ENCODE assay signal across 16 cellular contexts in the genomic region with DNA sequence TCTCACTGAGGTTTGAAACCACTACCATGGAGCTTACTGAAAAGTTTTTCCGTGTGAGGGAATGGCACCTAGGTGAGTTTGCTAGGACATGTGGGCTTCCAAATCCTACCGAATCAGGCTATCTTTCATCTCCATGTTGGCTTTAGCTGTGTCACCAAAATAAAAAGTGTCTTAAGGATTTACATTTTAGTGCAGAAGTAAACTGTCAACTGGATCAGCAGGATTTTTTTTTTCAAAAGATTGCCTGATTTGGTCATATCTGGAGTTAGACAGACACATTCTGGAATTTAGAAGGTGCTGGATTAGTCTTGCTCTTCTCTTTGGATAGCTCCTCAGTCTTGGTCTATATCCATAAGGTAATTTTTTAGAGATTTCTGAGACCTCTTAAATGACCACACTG. TPM values are rescaled to one million over a fixed set of nuclear protein-coding genes. Genes with fewer than 3 reads are reported as not detected.
DNase-seq lines count a peak whose midpoint lies in the region; ATAC-seq, FAIRE-seq and TF ChIP-seq lines count a peak whose summit lies in the region.
"Had no signal": no experiment of that assay in that cellular context is flagged by ENCODE, and none has a peak within 500 bp of the region (broad histone marks: within the 10 kb centered on the region; RNA-seq: fewer than 3 reads in every experiment).

No MANE protein-coding gene starts in this region.

- H3K27me3 ChIP-seq in K562 (ENCODE audit: control insufficient read depth in 2 of 2, insufficient read depth in 2 of 2, low read length in 2 of 2) (no peaks in the 10 kb centered on the region), thoracic aorta (replicated peaks; ENCODE audit: insufficient read depth) (no peaks in the 10 kb centered on the region), GM23338 (ENCODE audit: insufficient read depth) (peaks cover 7% of the 10 kb centered on the region)
- H3K27me3 ChIP-seq: BE2C had no signal

- CTCF ChIA-PET in K562 (lab: Yijun Ruan, JAX; ENCODE audit: low intra/inter-chr PET ratio), result no interaction called here

- H3F3A ChIP-seq in GM23338 (replicated peaks; ENCODE audit: low read depth), result no peaks in the 10 kb centered on the region

- peaks cover 60% of the 10 kb centered on the region for H3K4me1 Mint-ChIP-seq in activated T-cell treated with anti-CD3 and anti-CD28 coated beads, Interleukin-2, amount 50 U/mL, for 72 hours (ENCODE audit: low read depth)
- H3K4me1 Mint-ChIP-seq in GM23338, result peaks cover 14% of the 10 kb centered on the region

- TF ChIP-seq EP300 in K562 (IDR thresholded peaks at IDR 0.05; ENCODE audit: low read length), result no peak

- H3K27me3 Mint-ChIP-seq in activated T-cell treated with anti-CD3 and anti-CD28 coated beads, Interleukin-2, amount 50 U/mL, for 72 hours (ENCODE audit: low read depth), result no peaks in the 10 kb centered on the region
- peaks cover 17% of the 10 kb centered on the region for H3K27me3 Mint-ChIP-seq in GM23338 (ENCODE audit: insufficient read depth, low read depth, poor library complexity)

- no peak for DNase-seq in activated T-cell treated with anti-CD3 and anti-CD28 coated beads, Interleukin-2, amount 50 U/mL, for 72 hours
- no peak for DNase-seq in activated T-cell treated with anti-CD3 and anti-CD28 coated beads for 4 hours
- no peak for DNase-seq in GM19239 (ENCODE audit: insufficient read length, low spot score)
- DNase-seq in K562 (ENCODE audit: extremely low read depth in 1 of 4, low spot score in 3 of 4), result no peak
- DNase-seq in thoracic aorta (ENCODE audit: low spot score), result no peak
- DNase-seq in GM23338 (ENCODE audit: low spot score), result no peak
- no peak for DNase-seq in DMS79 (lab: John Stamatoyannopoulos, UW)
- no peak for DNase-seq in Right ventricle myocardium superior
- DNase-seq: ACHN, Karpas-422, NCI-H2029, NCI-H2171 treated with DMSO at 0.1 percent for 48 hours, NCI-H510A treated with DMSO at 0.1 percent for 48 hours had no signal

- H3K36me3 ChIP-seq in K562 (ENCODE audit: control insufficient read depth, insufficient read depth, low read length), result no peaks in the 10 kb centered on the region
- no peaks in the 10 kb centered on the region for H3K36me3 ChIP-seq in thoracic aorta
- no peaks in the 10 kb centered on the region for H3K36me3 ChIP-seq in GM23338 (ENCODE audit: insufficient read depth)
- H3K36me3 ChIP-seq: BE2C, HAP-1 had no signal

- peak; percentile 58 for FAIRE-seq in GM19239 (lab: Jason Lieb, UNC)
- FAIRE-seq in K562 (lab: Jason Lieb, UNC), result no peak
- FAIRE-seq: HepG2 had no signal

- no peak for TF ChIP-seq RAD21 in K562 (CRISPR knock-in tag; conservative IDR thresholded peaks at IDR 0.05 in 1 of 2, IDR thresholded peaks at IDR 0.05 in 1 of 2)

- BruUV-seq in K562 (replicated peaks; lab: Mats Ljungman, UMichigan), result no TSS peak

- 11% methylated on average over 2 of the region's 2 CpGs for WGBS in K562 (ENCODE audit: insufficient coverage, low coverage, missing lambda C conversion rate)

- no peak overlapping the region for H3K4me3 Mint-ChIP-seq in activated T-cell treated with anti-CD3 and anti-CD28 coated beads, Interleukin-2, amount 50 U/mL, for 72 hours
- H3K4me3 Mint-ChIP-seq in GM23338, result no peak overlapping the region

- no peak for TF ChIP-seq CTCF in K562 (IDR thresholded peaks at IDR 0.05 in 2 of 3, conservative IDR thresholded peaks at IDR 0.05 in 1 of 3; ENCODE audit: insufficient read depth in 2 of 3, low read depth in 1 of 3, low read length in 3 of 3)
- TF ChIP-seq CTCF in thoracic aorta (IDR thresholded peaks at IDR 0.05), result no peak
- no peak for TF ChIP-seq CTCF in GM23338 (conservative IDR thresholded peaks at IDR 0.05; ENCODE audit: low read depth in 2 of 2)

- no peaks in the 10 kb centered on the region for H3K9me3 Mint-ChIP-seq in activated T-cell treated with anti-CD3 and anti-CD28 coated beads, Interleukin-2, amount 50 U/mL, for 72 hours
- no peaks in the 10 kb centered on the region for H3K9me3 Mint-ChIP-seq in GM23338

- ATAC-seq in activated T-cell treated with anti-CD3 and anti-CD28 coated beads, Interleukin-2, amount 50 U/mL, for 72 hours (replicated peaks in 1 of 2), result no peak
- ATAC-seq in K562, result no peak
- ATAC-seq in thoracic aorta (ENCODE audit: insufficient number of reproducible peaks, low FRiP score, low read depth), result no peak
- no peak for ATAC-seq in GM23338
- ATAC-seq in Right ventricle myocardium superior (ENCODE audit: poor library complexity), result no peak
- ATAC-seq: HepG2 had no signal

- H3K9me3 ChIP-seq in K562 (replicated peaks; ENCODE audit: control insufficient read depth, insufficient read depth, low read depth, low read length), result no peaks in the 10 kb centered on the region
- H3K9me3 ChIP-seq in thoracic aorta, result no peaks in the 10 kb centered on the region
- H3K9me3 ChIP-seq: BE2C, HAP-1 had no signal

- intact Hi-C loops in K562 (cut with micrococcal nuclease), result no loop called here
- intact Hi-C loops in Right ventricle myocardium superior (cut with DNase I), result loop anchor here (10.0 kb wide), 1 partner anchor 88 kb away; no protein-coding TSS in a partner anchor

- no peaks in the 10 kb centered on the region for H3K9me2 ChIP-seq in GM23338 (ENCODE audit: insufficient read depth)

- POLR2A ChIA-PET in K562 (lab: Yijun Ruan, JAX), result interaction anchor here (2.0 kb wide), 1 partner anchor 9 kb away, joined by 7 read pairs; no protein-coding TSS in a partner anchor

- H3K4me2 ChIP-seq in K562 (ENCODE audit: insufficient read depth, low read length), result no peak overlapping the region
- H3K4me2 ChIP-seq in GM23338, result no peak overlapping the region

- in situ Hi-C loops in K562 (cut with MboI), result no loop called here

- H4K20me1 ChIP-seq in K562 (replicated peaks; ENCODE audit: control insufficient read depth, insufficient read depth, low read length) (no peaks in the 10 kb centered on the region), GM23338 (replicated peaks; ENCODE audit: insufficient read depth) (no peaks in the 10 kb centered on the region)

- no peak overlapping the region for H3K9ac ChIP-seq in K562 (ENCODE audit: insufficient read depth in 1 of 2, low read depth in 2 of 2, low read length in 2 of 2)

- H3K27ac ChIP-seq in K562 (ENCODE audit: extremely low read depth, low read depth, low read length) (no peak overlapping the region), thoracic aorta (peak overlapping the region; percentile 31 to 55), GM23338 (ENCODE audit: low read depth) (no peak overlapping the region)

- H3K36me3 Mint-ChIP-seq in activated T-cell treated with anti-CD3 and anti-CD28 coated beads, Interleukin-2, amount 50 U/mL, for 72 hours (ENCODE audit: insufficient read depth in 2 of 2), result peaks cover 20 to 29% of the 10 kb centered on the region in 2 donors
- H3K36me3 Mint-ChIP-seq in GM23338 (ENCODE audit: low read depth), result no peaks in the 10 kb centered on the region; the same call in 2 of the 3 replicates

- no peaks in the 10 kb centered on the region for H3K9me1 ChIP-seq in K562 (ENCODE audit: control insufficient read depth, insufficient read depth, low read length)

- TF ChIP-seq POLR2A in K562 (conservative IDR thresholded peaks at IDR 0.05), result no peak

- H3K27ac Mint-ChIP-seq in activated T-cell treated with anti-CD3 and anti-CD28 coated beads, Interleukin-2, amount 50 U/mL, for 72 hours, result peak overlapping the region; percentile 29
- no peak overlapping the region for H3K27ac Mint-ChIP-seq in GM23338

- H3K79me2 ChIP-seq in K562 (ENCODE audit: control insufficient read depth, insufficient read depth, low read length), result no peaks in the 10 kb centered on the region
- H3K79me2 ChIP-seq in GM23338 (replicated peaks; ENCODE audit: insufficient read depth), result no peaks in the 10 kb centered on the region; the same call in 1 of the 2 replicates

- no peak overlapping the region for H2AFZ ChIP-seq in K562 (ENCODE audit: low read depth, low read length)
- no peak overlapping the region for H2AFZ ChIP-seq in GM23338

- H3K4me3 ChIP-seq in K562, result no peak overlapping the region
- no peak overlapping the region for H3K4me3 ChIP-seq in thoracic aorta
- H3K4me3 ChIP-seq in GM23338, result no peak overlapping the region
- H3K4me3 ChIP-seq: HAP-1 had no signal

- H3K4me1 ChIP-seq in K562 (replicated peaks in 1 of 2; ENCODE audit: control insufficient read depth in 2 of 2, insufficient read depth in 2 of 2, low read length in 2 of 2), result peaks cover 0 to 6% of the 10 kb centered on the region in 2 experiments; a peak in 2 of 5 replicates
- peaks cover 17 to 56% of the 10 kb centered on the region in 2 donors for H3K4me1 ChIP-seq in thoracic aorta (ENCODE audit: control insufficient read depth in 1 of 2, low read depth in 2 of 2)
- H3K4me1 ChIP-seq in GM23338 (ENCODE audit: insufficient read depth), result peaks cover 7% of the 10 kb centered on the region

TF ChIP-seq in K562, 482 proteins besides CTCF, POLR2A, EP300 and RAD21 (continues in another document):
- TF ChIP-seq DNMT1 (IDR thresholded peaks at IDR 0.05), result no peak
- no peak for TF ChIP-seq ZEB2 (IDR thresholded peaks at IDR 0.05)

TF ChIP-seq in GM23338, 12 proteins besides CTCF, POLR2A, EP300 and RAD21 (continues in another document):
- TF ChIP-seq STAT1 (IDR thresholded peaks at IDR 0.05; ENCODE audit: unreplicated experiment), result no peak

RNA-seq across cellular contexts. Expression of a gene that starts 5.5 kb away (rescaled TPM):
- 100 to 1,000 TPM in 1 of 2 donors, 10 to 100 TPM in 1; 74.4 to 113 TPM for total RNA-seq in activated T-cell treated with anti-CD3 and anti-CD28 coated beads, Interleukin-2, amount 50 U/mL, for 72 hours
- total RNA-seq in K562 (2011; cell fraction: chromatin; rRNA removed; ENCODE audit: low replicate concordance), result 12.6 and 16.5 TPM in 2 replicates
- total RNA-seq in K562 (2011; cell fraction: nucleolus; rRNA removed), result 6.3 and 6.4 TPM in 2 replicates
- total RNA-seq in K562 (2011; cell fraction: nucleoplasm; rRNA removed), result 7.4 and 9.8 TPM in 2 replicates
- total RNA-seq in K562 (2014; rRNA removed) (1.4 and 2.1 TPM in 2 replicates), K562 (2014; rRNA removed; fragmentation: Illumina TruSeq; extraction: Trizol) (0.80 and 1.3 TPM in 2 replicates), K562 (2015; rRNA removed; fragmentation: Illumina TruSeq; extraction: Trizol) (0.80 and 0.90 TPM in 2 replicates), K562 (2021) (1.2 and 1.6 TPM in 2 replicates), thoracic aorta (10 to 100 TPM; 60.7 to 80.4 TPM), Right ventricle myocardium superior (13.2 TPM)
- polyA plus RNA-seq in K562 (2011; rRNA removed) (0.57 and 1.5 TPM in 2 replicates), K562 (2014; fragmentation: Illumina TruSeq; extraction: Trizol) (0.64 and 0.73 TPM in 2 replicates), K562 (2014; fragmentation: Nextera tagmentation; extraction: Ambion mirVana) (1 to 10 TPM in 1 of 2 experiments, under 1 TPM in 1; 0.62 to 1.3 TPM), K562 (2014; rRNA removed) (0.48 and 0.58 TPM in 2 replicates), GM23338 (2016; fragmentation: Nextera tagmentation; extraction: Ambion mirVana) (1.6 and 2.2 TPM in 2 replicates)
- 0.43 and 1.3 TPM in 2 replicates for polyA plus RNA-seq in K562 (2011; cell fraction: cytosol; rRNA removed)
- 1.2 and 3.5 TPM in 2 replicates for polyA plus RNA-seq in K562 (2011; cell fraction: nucleus; rRNA removed)
- polyA plus RNA-seq in K562 (2012), result 0.61 and 0.71 TPM in 2 replicates
- polyA minus RNA-seq in K562 (2011; rRNA and poly(A)+ RNA removed), result 4.2 and 11.6 TPM in 2 replicates
- 2.6 and 3.0 TPM in 2 replicates for polyA minus RNA-seq in K562 (2011; cell fraction: cytosol; rRNA and poly(A)+ RNA removed)
- 7.7 and 12.4 TPM in 2 replicates for polyA minus RNA-seq in K562 (2011; cell fraction: nucleus; rRNA and poly(A)+ RNA removed)
- 1.3 and 1.5 TPM in 2 replicates for total RNA-seq in GM23338 (2014; rRNA removed; shearing (Covaris generic))

Comparison
In these comparisons a context has a peak if more than half of its experiments do, and no peak if none do; other contexts are left out.
1. H3K27ac ChIP-seq: peak in thoracic aorta (2 of 2); none in K562 (single experiment) and GM23338 (single experiment).